16 cellular contexts compared by ENCODE assay signal in genomic region chr16:54473201-54473993, GRCh38.
"Had no signal": no experiment of that assay in that cellular context is flagged by ENCODE, and none has a peak within 500 bp of the region (broad histone marks: within the 10 kb centered on the region; RNA-seq: fewer than 3 reads in every experiment).

No MANE protein-coding gene starts in this region.

- ATAC-seq: activated CD8-positive, alpha-beta T cell treated with anti-CD3 and anti-CD28 coated beads, Interleukin-2, amount 10 ng/mL, durations not matched to agents 7 days and 5 days; activated T-helper 17 cell treated with anti-CD3 and anti-CD28 coated beads, Interleukin-2, amount 50 U/mL, for 72 hours; foreskin keratinocyte; stimulated activated naive CD8-positive, alpha-beta T cell treated with anti-CD3 and anti-CD28 coated beads, Interleukin-15, amount 100 ng/mL, for 72 hours had no signal

- DNase-seq: activated CD4-positive, alpha-beta T cell treated with anti-CD3 and anti-CD28 coated beads for 1 hour; activated CD4-positive, alpha-beta T cell treated with anti-CD3 and anti-CD28 coated beads, Interleukin-2, amount 50 U/mL, for 1 hour; activated CD8-positive, alpha-beta T cell treated with anti-CD3 and anti-CD28 coated beads, Interleukin-2, amount 10 ng/mL, durations not matched to agents 7 days and 5 days; activated T-cell treated with anti-CD3 and anti-CD28 coated beads, Interleukin-2, amount 50 U/mL, for 1 hour; effector memory CD4-positive, alpha-beta T cell; foreskin keratinocyte; mesenchymal stem cell; ovary; stimulated activated CD4-positive, alpha-beta T cell treated with anti-CD3 and anti-CD28 coated beads, Interleukin-1b, Interleukin-23, amount 100 ng/mL, for 48 hours; stimulated activated naive CD8-positive, alpha-beta T cell treated with anti-CD3 and anti-CD28 coated beads, Interleukin-15, amount 100 ng/mL, for 72 hours; T-helper 9 cell had no signal

- H3K9me3 ChIP-seq: neutrophil, ovary, prostate gland, tibial nerve had no signal

- H3K4me1 ChIP-seq: foreskin keratinocyte, prostate gland, tibial nerve had no signal

- H3K4me3 ChIP-seq: hepatocyte, ovary, prostate gland, tibial nerve had no signal

- H3K27ac ChIP-seq: foreskin keratinocyte, hepatocyte, neutrophil, ovary, prostate gland, tibial nerve had no signal

- H3K79me2 ChIP-seq: hepatocyte had no signal

- H3K27me3 ChIP-seq: foreskin keratinocyte, hepatocyte, neutrophil, ovary, tibial nerve had no signal

- H2AFZ ChIP-seq: hepatocyte had no signal

- H3K36me3 ChIP-seq: neutrophil, ovary, prostate gland, tibial nerve had no signal

- H3K4me2 ChIP-seq: hepatocyte had no signal
